ENCODE assay signal across 15 cellular contexts in genomic region chr4:186669735-186670134, GRCh38. TPM values are rescaled to one million over a fixed set of nuclear protein-coding genes. Genes with fewer than 3 reads are reported as not detected.
DNase-seq lines count a peak whose midpoint lies in the region; ATAC-seq and TF ChIP-seq lines count a peak whose summit lies in the region.
"Had no signal": no experiment of that assay in that cellular context is flagged by ENCODE, and none has a peak within 500 bp of the region (broad histone marks: within the 10 kb centered on the region; RNA-seq: fewer than 3 reads in every experiment).

No MANE protein-coding gene starts in this region.

- POLR2A ChIA-PET in Caco-2 (lab: Charles Lee): interaction anchor here (1.0 kb wide), 1 partner anchor 54 kb away, joined by 7 read pairs; the partner anchor contains the start of gene FAT1
- POLR2A ChIA-PET in activated CD4-positive, alpha-beta memory T cell treated with anti-CD3 and anti-CD28 coated beads for 36 hours (lab: Charles Lee): no interaction called here

- BruUV-seq in Caco-2 (replicated peaks; lab: Mats Ljungman, UMichigan): no TSS peak

- peak in 1 of 2 experiments; percentile 3 for TF ChIP-seq CTCF in Caco-2 (IDR thresholded peaks at IDR 0.05; ENCODE audit: insufficient read depth in 1 of 2, low read depth in 1 of 2, low read length in 1 of 2, severe bottlenecking in 1 of 2, unreplicated experiment in 1 of 2)
- no peak for TF ChIP-seq CTCF in WI38 (IDR thresholded peaks at IDR 0.05; ENCODE audit: low read depth, low read length)
- TF ChIP-seq CTCF in cardiac muscle cell (IDR thresholded peaks at IDR 0.05; ENCODE audit: low read depth, low read length): no peak
- no peak for TF ChIP-seq CTCF in omental fat pad (IDR thresholded peaks at IDR 0.05)

- peak overlapping the region; percentile 74 for H3K27ac Mint-ChIP-seq in Caco-2 (ENCODE audit: unreplicated experiment)
- H3K27ac Mint-ChIP-seq in activated CD4-positive, alpha-beta memory T cell treated with anti-CD3 and anti-CD28 coated beads for 36 hours: no peak overlapping the region
- H3K27ac Mint-ChIP-seq: activated naive CD4-positive, alpha-beta T cell treated with anti-CD3 and anti-CD28 coated beads for 36 hours; naive thymus-derived CD4-positive, alpha-beta T cell; stimulated activated naive CD8-positive, alpha-beta T cell treated with anti-CD3 and anti-CD28 coated beads, Interleukin-15, amount 100 ng/mL, for 72 hours had no signal

- H3K4me1 ChIP-seq in Caco-2 (peaks cover 15% of the 10 kb centered on the region; the same call in 1 of the 2 replicates), cardiac muscle cell (ENCODE audit: low read depth) (peaks cover 21% of the 10 kb centered on the region)

- H3K27me3 ChIP-seq in Caco-2 (replicated peaks; ENCODE audit: control insufficient read depth, insufficient read depth, low read length) (no peaks in the 10 kb centered on the region), cardiac muscle cell (no peaks in the 10 kb centered on the region)

- DNase-seq in Caco-2 (no peak), cardiac muscle cell (ENCODE audit: low read depth in 1 of 2, low spot score in 1 of 2) (peak in 1 of 2 donors; percentile 58), omental fat pad (ENCODE audit: low spot score) (no peak), amniotic stem cell (lab: John Stamatoyannopoulos, UW) (no peak)
- DNase-seq in stimulated activated CD4-positive, alpha-beta T cell treated with anti-CD3 and anti-CD28 coated beads, Interleukin-4, amount 100 ng/mL, for 24 hours: no peak
- no peak for DNase-seq in activated CD4-positive, alpha-beta memory T cell treated with anti-CD3 and anti-CD28 coated beads for 36 hours
- DNase-seq: activated naive CD4-positive, alpha-beta T cell treated with anti-CD3 and anti-CD28 coated beads for 36 hours; naive thymus-derived CD4-positive, alpha-beta T cell; NCI-H1417 treated with DMSO at 0.1 percent for 48 hours; NCI-H345; stimulated activated naive CD8-positive, alpha-beta T cell treated with anti-CD3 and anti-CD28 coated beads, Interleukin-15, amount 100 ng/mL, for 72 hours had no signal

- H3K36me3 ChIP-seq in Caco-2 (ENCODE audit: control insufficient read depth, insufficient read depth, low read length) (no peaks in the 10 kb centered on the region), cardiac muscle cell (no peaks in the 10 kb centered on the region)

- intact Hi-C loops in Caco-2 (cut with micrococcal nuclease; ENCODE audit: unreplicated experiment): loop anchor here (1.0 kb wide), 3 partner anchors 51 to 277 kb away; no protein-coding TSS in a partner anchor
- intact Hi-C loops in activated CD4-positive, alpha-beta memory T cell treated with anti-CD3 and anti-CD28 coated beads for 36 hours (cut with micrococcal nuclease): no loop called here

- peaks cover 9% of the 10 kb centered on the region for H3K4me1 Mint-ChIP-seq in Caco-2 (ENCODE audit: low read depth, unreplicated experiment)
- H3K4me1 Mint-ChIP-seq in activated CD4-positive, alpha-beta memory T cell treated with anti-CD3 and anti-CD28 coated beads for 36 hours (ENCODE audit: low read depth): no peaks in the 10 kb centered on the region
- H3K4me1 Mint-ChIP-seq: naive thymus-derived CD4-positive, alpha-beta T cell; stimulated activated naive CD8-positive, alpha-beta T cell treated with anti-CD3 and anti-CD28 coated beads, Interleukin-15, amount 100 ng/mL, for 72 hours had no signal

- H3K9me3 ChIP-seq in Caco-2: no peaks in the 10 kb centered on the region
- no peaks in the 10 kb centered on the region for H3K9me3 ChIP-seq in cardiac muscle cell (ENCODE audit: low read depth)

- CTCF ChIA-PET in Caco-2 (lab: Charles Lee): interaction anchor here (0.6 to 1.1 kb wide), 7 partner anchors 12 to 54 kb away, joined by 3 to 6 read pairs (median 4); partner anchors contain the start of gene FAT1
- CTCF ChIA-PET in activated CD4-positive, alpha-beta memory T cell treated with anti-CD3 and anti-CD28 coated beads for 36 hours (lab: Charles Lee): no interaction called here

- H3K4me3 ChIP-seq in Caco-2 (ENCODE audit: low read depth, low read length): no peak overlapping the region
- H3K4me3 ChIP-seq in WI38 (ENCODE audit: low read depth, low read length): peak overlapping the region; percentile 9; the same call in 1 of the 2 replicates
- H3K4me3 ChIP-seq in cardiac muscle cell: no peak overlapping the region

- ATAC-seq in omental fat pad (ENCODE audit: low FRiP score) (peak; percentile 49), HG02840 (IDR thresholded peaks at IDR 0.05; ENCODE audit: low FRiP score, unreplicated experiment) (no peak)
- ATAC-seq: activated CD4-positive, CD25-positive, alpha-beta regulatory T cell treated with anti-CD3 and anti-CD28 coated beads, Interleukin-2, amount 50 U/mL, for 24 hours; naive thymus-derived CD4-positive, alpha-beta T cell; stimulated activated naive CD8-positive, alpha-beta T cell treated with anti-CD3 and anti-CD28 coated beads, Interleukin-15, amount 100 ng/mL, for 72 hours had no signal

- H3K27ac ChIP-seq in cardiac muscle cell: peak overlapping the region; percentile 67
- H3K27ac ChIP-seq: KMS-11 had no signal

- no peaks in the 10 kb centered on the region for H3K9me3 Mint-ChIP-seq in Caco-2 (ENCODE audit: unreplicated experiment)
- peaks cover 4% of the 10 kb centered on the region for H3K9me3 Mint-ChIP-seq in activated CD4-positive, alpha-beta memory T cell treated with anti-CD3 and anti-CD28 coated beads for 36 hours
- H3K9me3 Mint-ChIP-seq: activated naive CD4-positive, alpha-beta T cell treated with anti-CD3 and anti-CD28 coated beads for 36 hours; stimulated activated naive CD8-positive, alpha-beta T cell treated with anti-CD3 and anti-CD28 coated beads, Interleukin-15, amount 100 ng/mL, for 72 hours had no signal

- H3K36me3 Mint-ChIP-seq in Caco-2 (ENCODE audit: insufficient read depth, unreplicated experiment): peaks cover 6% of the 10 kb centered on the region
- no peaks in the 10 kb centered on the region for H3K36me3 Mint-ChIP-seq in activated CD4-positive, alpha-beta memory T cell treated with anti-CD3 and anti-CD28 coated beads for 36 hours
- H3K36me3 Mint-ChIP-seq: naive thymus-derived CD4-positive, alpha-beta T cell had no signal

- no peak overlapping the region for H3K4me3 Mint-ChIP-seq in Caco-2 (ENCODE audit: unreplicated experiment)
- no peak overlapping the region for H3K4me3 Mint-ChIP-seq in activated CD4-positive, alpha-beta memory T cell treated with anti-CD3 and anti-CD28 coated beads for 36 hours
- H3K4me3 Mint-ChIP-seq: activated naive CD4-positive, alpha-beta T cell treated with anti-CD3 and anti-CD28 coated beads for 36 hours; naive thymus-derived CD4-positive, alpha-beta T cell; stimulated activated naive CD8-positive, alpha-beta T cell treated with anti-CD3 and anti-CD28 coated beads, Interleukin-15, amount 100 ng/mL, for 72 hours had no signal

- H3K27me3 Mint-ChIP-seq in Caco-2 (ENCODE audit: insufficient read depth, unreplicated experiment): no peaks in the 10 kb centered on the region
- no peaks in the 10 kb centered on the region for H3K27me3 Mint-ChIP-seq in activated CD4-positive, alpha-beta memory T cell treated with anti-CD3 and anti-CD28 coated beads for 36 hours
- H3K27me3 Mint-ChIP-seq: stimulated activated naive CD8-positive, alpha-beta T cell treated with anti-CD3 and anti-CD28 coated beads, Interleukin-15, amount 100 ng/mL, for 72 hours had no signal

RNA-seq across cellular contexts. Expression of gene FAT1, which starts 53.9 kb away (rescaled TPM):
- 135 and 141 TPM in 2 replicates for total RNA-seq in Caco-2 (2022)
- 82.3 and 98.1 TPM in 2 replicates for total RNA-seq in cardiac muscle cell
- 15.8 and 21.7 TPM in 2 replicates for polyA plus RNA-seq in cardiac muscle cell
- 10 to 100 TPM; 35.3 to 90.8 (median 69.9) TPM for total RNA-seq in omental fat pad
- not detected for total RNA-seq in activated CD4-positive, alpha-beta memory T cell treated with anti-CD3 and anti-CD28 coated beads for 36 hours
- polyA plus RNA-seq: naive thymus-derived CD4-positive, alpha-beta T cell had no signal

Comparison
In these comparisons a context has a peak if more than half of its experiments do, and no peak if none do; other contexts are left out.
1. RNA of gene FAT1, which starts 53.9 kb away (total RNA-seq): 135 to 141 TPM in Caco-2, 82.3 to 98.1 TPM in cardiac muscle cell and 35.3 to 90.8 TPM in omental fat pad; not detected in activated CD4-positive, alpha-beta memory T cell treated with anti-CD3 and anti-CD28 coated beads for 36 hours; every median in the first group is over 10 times any median in the second.